4 cellular contexts compared by ENCODE assay signal in genomic region chr2:20711612-20712011, GRCh38. TPM values are rescaled to one million over a fixed set of nuclear protein-coding genes. Genes with fewer than 3 reads are reported as not detected.
"Had no signal": no experiment of that assay in that cellular context is flagged by ENCODE, and none has a peak within 500 bp of the region (broad histone marks: within the 10 kb centered on the region; RNA-seq: fewer than 3 reads in every experiment).

No MANE protein-coding gene starts in this region.

RNA-seq across cellular contexts. Expression of gene GDF7, which starts 44.7 kb away (rescaled TPM):
- total RNA-seq: myocyte had no signal
- polyA plus RNA-seq: immature natural killer cell, keratinocyte, mammary epithelial cell had no signal
